8 cellular contexts compared by ENCODE assay signal in genomic region chr11:11966826-11967668, GRCh38. TPM values are rescaled to one million over a fixed set of nuclear protein-coding genes. Genes with fewer than 3 reads are reported as not detected.
A peak's percentile ranks its signal among the peaks of the same experiment; 100 is the strongest.
DNase-seq lines count a peak whose midpoint lies in the region; ATAC-seq and TF ChIP-seq lines count a peak whose summit lies in the region.

No MANE protein-coding gene starts in this region.

- H3K4me1 ChIP-seq in Panc1 (ENCODE audit: control insufficient read depth, insufficient read depth, low read length): no peaks in the 10 kb centered on the region; the same call in 1 of the 2 replicates
- peaks cover 5% of the 10 kb centered on the region for H3K4me1 ChIP-seq in psoas muscle

- H3K27ac Mint-ChIP-seq in activated T-helper 17 cell treated with anti-CD3 and anti-CD28 coated beads, Interleukin-2, amount 50 U/mL, for 72 hours: no peak overlapping the region

- H3K27me3 ChIP-seq in Panc1 (ENCODE audit: control insufficient read depth, insufficient read depth, low read length) (no peaks in the 10 kb centered on the region), psoas muscle (ENCODE audit: insufficient read depth in 3 of 3, low read length in 2 of 3) (no peaks in the 10 kb centered on the region)

- H3K27ac ChIP-seq in Panc1 (ENCODE audit: low read length): no peak overlapping the region
- H3K27ac ChIP-seq in psoas muscle: no peak overlapping the region

- peak; percentile 93 for TF ChIP-seq CTCF in Panc1 (IDR thresholded peaks at IDR 0.05)
- peak; percentile 70 for TF ChIP-seq CTCF in psoas muscle (IDR thresholded peaks at IDR 0.05)

- POLR2A ChIA-PET in Panc1 (lab: Charles Lee): no interaction called here

- ATAC-seq in GM19438 (IDR thresholded peaks at IDR 0.05; ENCODE audit: low read depth, unreplicated experiment) (peak; percentile 89), HG03469 (IDR thresholded peaks at IDR 0.05; ENCODE audit: unreplicated experiment) (peak; percentile 74), Panc1 (peak; percentile 94), psoas muscle (peak; percentile 80 to 87 (median 87))
- peak; percentile 88 for ATAC-seq in activated T-helper 17 cell treated with anti-CD3 and anti-CD28 coated beads, Interleukin-2, amount 50 U/mL, for 72 hours (replicated peaks)

- no peaks in the 10 kb centered on the region for H3K9me3 ChIP-seq in Panc1 (ENCODE audit: control insufficient read depth, insufficient read depth, low read depth, low read length)
- H3K9me3 ChIP-seq in psoas muscle: no peaks in the 10 kb centered on the region

- no peaks in the 10 kb centered on the region for H3K36me3 ChIP-seq in Panc1 (ENCODE audit: control insufficient read depth, insufficient read depth, low read length)
- H3K36me3 ChIP-seq in psoas muscle (ENCODE audit: insufficient read depth in 1 of 2, low read depth in 1 of 2): no peaks in the 10 kb centered on the region

- CTCF ChIA-PET in Panc1 (lab: Charles Lee): interaction anchor here (0.6 to 2.8 kb wide), 4 partner anchors 10 to 27 kb away, joined by 3 to 14 read pairs (median 6); no protein-coding TSS in a partner anchor

- DNase-seq in D341Med (ENCODE audit: low spot score): peak; percentile 87
- peak; percentile 55 for DNase-seq in Panc1 (ENCODE audit: low read depth, low spot score)
- DNase-seq in head of caudate nucleus: peak; percentile 65 to 92 (median 80)
- peak; percentile 77 to 85 for DNase-seq in psoas muscle
- DNase-seq in DMS79 treated with DMSO at 0.1 percent for 48 hours (lab: John Stamatoyannopoulos, UW): no peak

- no peak overlapping the region for H3K4me3 ChIP-seq in Panc1 (ENCODE audit: low read depth in 2 of 2, low read length in 2 of 2)
- H3K4me3 ChIP-seq in psoas muscle: no peak overlapping the region

- H3K9me3 Mint-ChIP-seq in activated T-helper 17 cell treated with anti-CD3 and anti-CD28 coated beads, Interleukin-2, amount 50 U/mL, for 72 hours: no peaks in the 10 kb centered on the region

- 58 to 74% (median 60%) methylated on average over 15 of the region's 15 CpGs for WGBS in psoas muscle, 3 donors

- H3K4me1 Mint-ChIP-seq in activated T-helper 17 cell treated with anti-CD3 and anti-CD28 coated beads, Interleukin-2, amount 50 U/mL, for 72 hours: peaks cover 3% of the 10 kb centered on the region

- no peaks in the 10 kb centered on the region for H3K27me3 Mint-ChIP-seq in activated T-helper 17 cell treated with anti-CD3 and anti-CD28 coated beads, Interleukin-2, amount 50 U/mL, for 72 hours

- intact Hi-C loops in Panc1 (cut with micrococcal nuclease; ENCODE audit: unreplicated experiment): no loop called here
- intact Hi-C loops in head of caudate nucleus (cut with DNase I): loop anchor here (10.0 kb wide), 1 partner anchor 122 kb away; the partner anchor contains the start of gene USP47
- intact Hi-C loops in psoas muscle (cut with DNase I): no loop called here

- H3K36me3 Mint-ChIP-seq in activated T-helper 17 cell treated with anti-CD3 and anti-CD28 coated beads, Interleukin-2, amount 50 U/mL, for 72 hours (ENCODE audit: low read depth): no peaks in the 10 kb centered on the region

- H3K4me3 Mint-ChIP-seq in activated T-helper 17 cell treated with anti-CD3 and anti-CD28 coated beads, Interleukin-2, amount 50 U/mL, for 72 hours: no peak overlapping the region

- in situ Hi-C loops in Panc1 (cut with HindIII; ENCODE audit: low pct_unique_long_range_greater_than_20kb, low sequenced_read_pairs): no loop called here

- BruUV-seq in Panc1 (replicated peaks; lab: Mats Ljungman, UMichigan): no TSS peak

RNA-seq across cellular contexts. Expression of gene DKK3, which starts 41.4 kb away (rescaled TPM):
- total RNA-seq in Panc1 (2021; ENCODE audit: unreplicated experiment) (116 TPM), psoas muscle (10 to 100 TPM in 1 of 4 donors, 1 to 10 TPM in 3; 3.6 to 10.5 (median 5.0) TPM)
- polyA plus RNA-seq in Panc1 (2012; ENCODE audit: insufficient read length): 140 TPM
- total RNA-seq in activated T-helper 17 cell treated with anti-CD3 and anti-CD28 coated beads, Interleukin-2, amount 50 U/mL, for 72 hours: not detected
- 1 to 10 TPM; 2.8 to 4.1 (median 3.0) TPM for polyA plus RNA-seq in psoas muscle

Comparison
In these comparisons a context has a peak if more than half of its experiments do, and no peak if none do; other contexts are left out.
1. RNA of gene DKK3, which starts 41.4 kb away (total RNA-seq): 116 TPM in Panc1 (single experiment); 3.6 to 10.5 TPM in psoas muscle and not detected in activated T-helper 17 cell treated with anti-CD3 and anti-CD28 coated beads, Interleukin-2, amount 50 U/mL, for 72 hours; every median in the first group is over 10 times any median in the second.
2. Peak in every context shown above with its lines, with median percentiles within 50 percentile points of each other: ATAC-seq.